13 cellular contexts compared by ENCODE assay signal in genomic region chr16:82652826-82653225, GRCh38. TPM values are rescaled to one million over a fixed set of nuclear protein-coding genes. Genes with fewer than 3 reads are reported as not detected.
A peak's percentile ranks its signal among the peaks of the same experiment; 100 is the strongest.
DNase-seq lines count a peak whose midpoint lies in the region; ATAC-seq and TF ChIP-seq lines count a peak whose summit lies in the region.
"Had no signal": no experiment of that assay in that cellular context is flagged by ENCODE, and none has a peak within 500 bp of the region (broad histone marks: within the 10 kb centered on the region; RNA-seq: fewer than 3 reads in every experiment).

No MANE protein-coding gene starts in this region.

- no peak overlapping the region for H2AFZ ChIP-seq in PC-3 (ENCODE audit: low read length)

- H3K4me3 ChIP-seq in PC-3 (ENCODE audit: low read length) (no peak overlapping the region), spleen (no peak overlapping the region)
- H3K4me3 ChIP-seq: esophagus squamous epithelium had no signal

- no peaks in the 10 kb centered on the region for H3K9me3 ChIP-seq in PC-3 (ENCODE audit: low read length)
- no peaks in the 10 kb centered on the region for H3K9me3 ChIP-seq in spleen
- H3K9me3 ChIP-seq: esophagus squamous epithelium had no signal

- H3K9me3 Mint-ChIP-seq in activated naive CD4-positive, alpha-beta T cell treated with anti-CD3 and anti-CD28 coated beads for 36 hours, result no peaks in the 10 kb centered on the region
- no peaks in the 10 kb centered on the region for H3K9me3 Mint-ChIP-seq in chondrocyte (ENCODE audit: low read depth)

- H3F3A ChIP-seq in PC-3 (ENCODE audit: low read length, unreplicated experiment), result no peaks in the 10 kb centered on the region

- no peaks in the 10 kb centered on the region for H3K9me2 ChIP-seq in PC-3 (replicated peaks; ENCODE audit: low read length)

- H3K27ac ChIP-seq in PC-3 (ENCODE audit: low read length) (peak overlapping the region; percentile 61; the same call in 1 of the 2 replicates), spleen (peak overlapping the region in 5 of 8 donors; percentile 60 to 84 (median 62))

- H3K36me3 Mint-ChIP-seq in activated naive CD4-positive, alpha-beta T cell treated with anti-CD3 and anti-CD28 coated beads for 36 hours (ENCODE audit: low read depth), result no peaks in the 10 kb centered on the region
- H3K36me3 Mint-ChIP-seq in chondrocyte (ENCODE audit: low read depth), result no peaks in the 10 kb centered on the region

- H3K4me1 Mint-ChIP-seq in activated naive CD4-positive, alpha-beta T cell treated with anti-CD3 and anti-CD28 coated beads for 36 hours (ENCODE audit: low read depth), result peaks cover 61% of the 10 kb centered on the region
- H3K4me1 Mint-ChIP-seq in chondrocyte (ENCODE audit: low read depth), result peaks cover 54% of the 10 kb centered on the region

- intact Hi-C loops in activated naive CD4-positive, alpha-beta T cell treated with anti-CD3 and anti-CD28 coated beads for 36 hours (cut with micrococcal nuclease), result loop anchor here (5.0 kb wide), 3 partner anchors 461 to 1341 kb away; partner anchors contain the start of gene GAN
- intact Hi-C loops in PC-3 (cut with micrococcal nuclease) (no loop called here), spleen (cut with DNase I; ENCODE audit: low total_unique reads) (no loop called here)

- no peaks in the 10 kb centered on the region for H3K27me3 Mint-ChIP-seq in activated naive CD4-positive, alpha-beta T cell treated with anti-CD3 and anti-CD28 coated beads for 36 hours (ENCODE audit: low read depth)
- no peaks in the 10 kb centered on the region for H3K27me3 Mint-ChIP-seq in chondrocyte (ENCODE audit: low read depth)

- CTCF ChIA-PET in activated naive CD4-positive, alpha-beta T cell treated with anti-CD3 and anti-CD28 coated beads for 36 hours (lab: Charles Lee), result interaction anchor here (0.6 to 1.6 kb wide), 3 partner anchors 11 to 14 kb away, joined by 3 to 5 read pairs (median 3); no protein-coding TSS in a partner anchor
- CTCF ChIA-PET in PC-3 (lab: Charles Lee), result no interaction called here

- POLR2A ChIA-PET in PC-3 (lab: Charles Lee; ENCODE audit: unreplicated experiment), result no interaction called here

- no peak for DNase-seq in activated naive CD4-positive, alpha-beta T cell treated with anti-CD3 and anti-CD28 coated beads for 36 hours
- DNase-seq in activated naive CD4-positive, alpha-beta T cell treated with anti-CD3 and anti-CD28 coated beads, Interleukin-2, amount 50 U/mL, for 16 hours, result no peak
- no peak for DNase-seq in PC-3
- DNase-seq in chondrocyte (ENCODE audit: low spot score), result no peak
- DNase-seq in spleen, result no peak
- no peak for DNase-seq in SW 1271 (lab: John Stamatoyannopoulos, UW)
- no peak for DNase-seq in dermis blood vessel endothelial cell
- DNase-seq: activated CD4-positive, alpha-beta T cell treated with anti-CD3 and anti-CD28 coated beads for 1 hour; cerebellar nuclear complex; esophagus squamous epithelium; NK-92 treated with Interleukin-12 subunit alpha and Interleukin-12 subunit beta, amount 100 ng/mL, for 24 hours; occipital lobe had no signal

- no TSS peak for BruUV-seq in PC-3 (replicated peaks; lab: Mats Ljungman, UMichigan)

- 82 to 91% (median 89%) methylated on average over 4 of the region's 4 CpGs for WGBS in spleen, 5 donors

- H3K4me2 ChIP-seq in PC-3 (ENCODE audit: low read length), result no peak overlapping the region

- no peak overlapping the region for H3K9ac ChIP-seq in PC-3 (ENCODE audit: low read length)

- no peaks in the 10 kb centered on the region for H3K27me3 ChIP-seq in PC-3 (ENCODE audit: low read length)
- peaks cover 0 to 9% (median 0%) of the 10 kb centered on the region in 7 donors for H3K27me3 ChIP-seq in spleen (replicated peaks in 1 of 7)
- H3K27me3 ChIP-seq: esophagus squamous epithelium had no signal

- no peaks in the 10 kb centered on the region for H4K20me1 ChIP-seq in PC-3 (ENCODE audit: low read length)

- no peak for TF ChIP-seq CTCF in PC-3 (conservative IDR thresholded peaks at IDR 0.05; ENCODE audit: low read depth, low read length)
- TF ChIP-seq CTCF in chondrocyte (IDR thresholded peaks at IDR 0.05), result no peak
- no peak for TF ChIP-seq CTCF in spleen (IDR thresholded peaks at IDR 0.05 in 8 of 11, conservative IDR thresholded peaks at IDR 0.05 in 3 of 11)

- peak overlapping the region; percentile 80 for H3K27ac Mint-ChIP-seq in activated naive CD4-positive, alpha-beta T cell treated with anti-CD3 and anti-CD28 coated beads for 36 hours
- peak overlapping the region; percentile 96 for H3K27ac Mint-ChIP-seq in chondrocyte (ENCODE audit: unreplicated experiment)

- no peaks in the 10 kb centered on the region for H3K36me3 ChIP-seq in PC-3 (ENCODE audit: low read depth, low read length)
- H3K36me3 ChIP-seq in spleen, result no peaks in the 10 kb centered on the region
- H3K36me3 ChIP-seq: esophagus squamous epithelium had no signal

- no peaks in the 10 kb centered on the region for H3K79me2 ChIP-seq in PC-3 (ENCODE audit: low read length)

- TF ChIP-seq POLR2A in spleen (IDR thresholded peaks at IDR 0.05), result no peak

- H3K4me1 ChIP-seq in PC-3 (ENCODE audit: insufficient read depth, low read length), result peaks cover 20% of the 10 kb centered on the region
- peaks cover 9 to 60% (median 41%) of the 10 kb centered on the region in 6 donors for H3K4me1 ChIP-seq in spleen

- no peak overlapping the region for H3K4me3 Mint-ChIP-seq in activated naive CD4-positive, alpha-beta T cell treated with anti-CD3 and anti-CD28 coated beads for 36 hours
- H3K4me3 Mint-ChIP-seq in chondrocyte (ENCODE audit: unreplicated experiment), result no peak overlapping the region

- no peak for ATAC-seq in PC-3
- ATAC-seq in GM21390 (IDR thresholded peaks at IDR 0.05; ENCODE audit: unreplicated experiment), result no peak

RNA-seq across cellular contexts. Expression of gene CDH13, which starts 26.1 kb away (rescaled TPM):
- total RNA-seq in activated naive CD4-positive, alpha-beta T cell treated with anti-CD3 and anti-CD28 coated beads for 36 hours, result not detected
- total RNA-seq in PC-3 (2014; rRNA removed), result 0.36 TPM in 1 of 2 replicates, not detected in the other
- total RNA-seq in chondrocyte, result 28.1 to 49.3 TPM (median 45.1 TPM) in 3 replicates
- 1 to 10 TPM in 6 of 7 donors, under 1 TPM in 1; 0.79 to 4.6 (median 1.5) TPM for total RNA-seq in spleen
- under 1 TPM; 0.13 to 0.24 (median 0.22) TPM for polyA plus RNA-seq in spleen
- 135 and 210 TPM in 2 replicates for total RNA-seq in dermis blood vessel endothelial cell
